In the genomic region with DNA sequence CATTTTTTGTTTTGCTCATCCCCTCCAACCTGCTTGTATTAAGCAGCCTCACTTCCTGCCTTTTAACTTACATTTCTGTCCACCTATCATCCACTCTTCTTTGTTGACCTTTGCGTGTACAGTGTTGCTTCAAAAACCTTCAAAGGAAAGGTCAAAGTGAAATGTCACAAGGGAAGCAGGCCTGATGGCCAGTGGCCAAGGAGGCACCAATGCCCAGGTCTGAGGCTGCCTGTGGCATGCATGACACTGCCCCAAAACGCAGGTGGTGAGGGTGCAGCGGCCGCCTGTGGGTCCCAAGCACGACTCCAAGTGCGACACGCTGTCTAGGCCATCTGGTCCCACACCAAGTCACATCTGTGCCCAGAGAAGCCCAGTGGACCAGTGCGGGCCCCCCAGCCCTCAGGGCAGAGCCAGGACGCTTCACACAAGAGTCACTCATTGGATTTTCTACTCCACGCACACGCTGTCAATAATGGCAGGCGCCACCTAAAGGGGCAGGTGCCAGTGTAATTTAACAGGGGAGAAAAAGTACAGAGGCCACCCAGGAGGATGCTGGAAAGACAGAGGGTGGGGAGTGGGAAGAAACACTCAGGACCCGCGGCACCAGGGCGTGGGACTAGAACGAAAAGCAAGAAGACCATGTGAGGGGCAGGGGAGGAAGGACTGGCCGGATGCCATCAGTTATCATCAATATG, we compare ENCODE assay signal across 1 cellular context.
TF ChIP-seq lines count a peak whose summit lies in the region.

No MANE protein-coding gene starts in this region.

TF ChIP-seq in HepG2, 621 proteins besides CTCF, POLR2A, EP300 and RAD21 (continued from another document and continues in another):
- TF ChIP-seq ZNF569 (CRISPR knock-in tag; IDR thresholded peaks at IDR 0.05; ENCODE audit: borderline replicate concordance) (no peak), SSRP1 (CRISPR knock-in tag; IDR thresholded peaks at IDR 0.05) (no peak), SMAD9 (CRISPR knock-in tag; IDR thresholded peaks at IDR 0.05) (no peak), ZC3H13 (CRISPR knock-in tag; IDR thresholded peaks at IDR 0.05) (no peak), SUZ12 (IDR thresholded peaks at IDR 0.05; ENCODE audit: low read depth, low read length) (no peak), CEBPB (IDR thresholded peaks at IDR 0.05; ENCODE audit: borderline replicate concordance, low read depth, low read length) (peak; percentile 45), TMF1 (CRISPR knock-in tag; IDR thresholded peaks at IDR 0.05; ENCODE audit: low read depth) (no peak), THAP11 (CRISPR knock-in tag; IDR thresholded peaks at IDR 0.05) (peak; percentile 60; the same call in 1 of the 2 replicates), ZNF460 (CRISPR knock-in tag; IDR thresholded peaks at IDR 0.05; ENCODE audit: borderline replicate concordance) (no peak), ZMYM4 (CRISPR knock-in tag; IDR thresholded peaks at IDR 0.05) (peak; percentile 65), ZEB1 (IDR thresholded peaks at IDR 0.05; ENCODE audit: insufficient replicate concordance, low read depth) (no peak), FOXC1 (CRISPR knock-in tag; IDR thresholded peaks at IDR 0.05; ENCODE audit: borderline replicate concordance) (no peak), ZMYM2 (CRISPR knock-in tag; IDR thresholded peaks at IDR 0.05) (no peak), MEF2D (CRISPR knock-in tag; IDR thresholded peaks at IDR 0.05) (no peak), RFX1 (IDR thresholded peaks at IDR 0.05) (no peak), JUN (CRISPR knock-in tag; IDR thresholded peaks at IDR 0.05) (no peak), CREM (IDR thresholded peaks at IDR 0.05) (peak; percentile 89), CREM (CRISPR knock-in tag; IDR thresholded peaks at IDR 0.05) (no peak), SNAI1 (CRISPR knock-in tag; IDR thresholded peaks at IDR 0.05; ENCODE audit: borderline replicate concordance) (no peak), KDM2A (CRISPR knock-in tag; IDR thresholded peaks at IDR 0.05; ENCODE audit: borderline replicate concordance, low read depth) (no peak), ZNF160 (CRISPR knock-in tag; IDR thresholded peaks at IDR 0.05) (no peak), FOXK1 (CRISPR knock-in tag; IDR thresholded peaks at IDR 0.05; ENCODE audit: borderline replicate concordance, low read depth) (peak; percentile 86; the same call in 1 of the 2 replicates), ZNF629 (CRISPR knock-in tag; conservative IDR thresholded peaks at IDR 0.05) (no peak), KAT7 (CRISPR knock-in tag; IDR thresholded peaks at IDR 0.05; ENCODE audit: borderline replicate concordance) (no peak), RBM39 (IDR thresholded peaks at IDR 0.05; ENCODE audit: low read depth, low read length, poor library complexity, severe bottlenecking) (no peak), ZKSCAN5 (CRISPR knock-in tag; IDR thresholded peaks at IDR 0.05) (peak; percentile 91)
- TF ChIP-seq, protein P1, sequence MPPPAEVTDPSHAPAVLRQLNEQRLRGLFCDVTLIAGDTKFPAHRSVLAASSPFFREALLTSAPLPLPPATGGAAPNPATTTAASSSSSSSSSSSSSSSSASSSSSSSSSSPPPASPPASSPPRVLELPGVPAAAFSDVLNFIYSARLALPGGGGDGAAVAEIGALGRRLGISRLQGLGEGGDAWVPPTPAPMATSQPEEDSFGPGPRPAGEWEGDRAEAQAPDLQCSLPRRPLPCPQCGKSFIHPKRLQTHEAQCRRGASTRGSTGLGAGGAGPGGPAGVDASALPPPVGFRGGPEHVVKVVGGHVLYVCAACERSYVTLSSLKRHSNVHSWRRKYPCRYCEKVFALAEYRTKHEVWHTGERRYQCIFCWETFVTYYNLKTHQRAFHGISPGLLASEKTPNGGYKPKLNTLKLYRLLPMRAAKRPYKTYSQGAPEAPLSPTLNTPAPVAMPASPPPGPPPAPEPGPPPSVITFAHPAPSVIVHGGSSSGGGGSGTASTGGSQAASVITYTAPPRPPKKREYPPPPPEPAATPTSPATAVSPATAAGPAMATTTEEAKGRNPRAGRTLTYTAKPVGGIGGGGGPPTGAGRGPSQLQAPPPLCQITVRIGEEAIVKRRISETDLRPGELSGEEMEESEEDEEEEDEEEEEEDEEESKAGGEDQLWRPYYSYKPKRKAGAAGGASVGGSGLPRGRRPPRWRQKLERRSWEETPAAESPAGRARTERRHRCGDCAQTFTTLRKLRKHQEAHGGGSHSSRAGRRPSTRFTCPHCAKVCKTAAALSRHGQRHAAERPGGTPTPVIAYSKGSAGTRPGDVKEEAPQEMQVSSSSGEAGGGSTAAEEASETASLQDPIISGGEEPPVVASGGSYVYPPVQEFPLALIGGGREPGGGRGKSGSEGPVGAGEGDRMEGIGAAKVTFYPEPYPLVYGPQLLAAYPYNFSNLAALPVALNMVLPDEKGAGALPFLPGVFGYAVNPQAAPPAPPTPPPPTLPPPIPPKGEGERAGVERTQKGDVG (CRISPR knock-in tag; IDR thresholded peaks at IDR 0.05; ENCODE audit: borderline replicate concordance): peak; percentile 63; the same call in 1 of the 2 replicates
- TF ChIP-seq, protein P2, sequence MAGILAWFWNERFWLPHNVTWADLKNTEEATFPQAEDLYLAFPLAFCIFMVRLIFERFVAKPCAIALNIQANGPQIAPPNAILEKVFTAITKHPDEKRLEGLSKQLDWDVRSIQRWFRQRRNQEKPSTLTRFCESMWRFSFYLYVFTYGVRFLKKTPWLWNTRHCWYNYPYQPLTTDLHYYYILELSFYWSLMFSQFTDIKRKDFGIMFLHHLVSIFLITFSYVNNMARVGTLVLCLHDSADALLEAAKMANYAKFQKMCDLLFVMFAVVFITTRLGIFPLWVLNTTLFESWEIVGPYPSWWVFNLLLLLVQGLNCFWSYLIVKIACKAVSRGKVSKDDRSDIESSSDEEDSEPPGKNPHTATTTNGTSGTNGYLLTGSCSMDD (CRISPR knock-in tag; IDR thresholded peaks at IDR 0.05): no peak
- TF ChIP-seq, protein P3, sequence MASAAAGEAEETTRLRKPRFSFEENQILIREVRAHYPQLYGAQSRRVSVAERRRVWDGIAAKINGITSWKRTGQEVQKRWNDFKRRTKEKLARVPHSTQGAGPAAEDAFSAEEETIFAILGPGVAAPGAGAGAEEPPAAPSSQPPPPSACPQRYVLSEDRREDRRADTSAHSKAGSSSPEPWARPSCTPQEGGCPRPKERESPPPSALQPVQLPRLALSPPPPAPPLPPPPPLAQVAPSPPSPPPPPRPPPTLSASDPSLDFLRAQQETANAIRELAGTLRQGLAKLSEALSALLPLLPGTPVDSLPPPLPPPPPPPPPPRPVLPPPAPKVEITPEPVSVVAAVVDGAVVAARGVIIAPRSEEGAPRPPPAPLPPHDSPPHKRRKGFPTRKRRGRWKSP (CRISPR knock-in tag; IDR thresholded peaks at IDR 0.05): no peak
- TF ChIP-seq, protein P4, sequence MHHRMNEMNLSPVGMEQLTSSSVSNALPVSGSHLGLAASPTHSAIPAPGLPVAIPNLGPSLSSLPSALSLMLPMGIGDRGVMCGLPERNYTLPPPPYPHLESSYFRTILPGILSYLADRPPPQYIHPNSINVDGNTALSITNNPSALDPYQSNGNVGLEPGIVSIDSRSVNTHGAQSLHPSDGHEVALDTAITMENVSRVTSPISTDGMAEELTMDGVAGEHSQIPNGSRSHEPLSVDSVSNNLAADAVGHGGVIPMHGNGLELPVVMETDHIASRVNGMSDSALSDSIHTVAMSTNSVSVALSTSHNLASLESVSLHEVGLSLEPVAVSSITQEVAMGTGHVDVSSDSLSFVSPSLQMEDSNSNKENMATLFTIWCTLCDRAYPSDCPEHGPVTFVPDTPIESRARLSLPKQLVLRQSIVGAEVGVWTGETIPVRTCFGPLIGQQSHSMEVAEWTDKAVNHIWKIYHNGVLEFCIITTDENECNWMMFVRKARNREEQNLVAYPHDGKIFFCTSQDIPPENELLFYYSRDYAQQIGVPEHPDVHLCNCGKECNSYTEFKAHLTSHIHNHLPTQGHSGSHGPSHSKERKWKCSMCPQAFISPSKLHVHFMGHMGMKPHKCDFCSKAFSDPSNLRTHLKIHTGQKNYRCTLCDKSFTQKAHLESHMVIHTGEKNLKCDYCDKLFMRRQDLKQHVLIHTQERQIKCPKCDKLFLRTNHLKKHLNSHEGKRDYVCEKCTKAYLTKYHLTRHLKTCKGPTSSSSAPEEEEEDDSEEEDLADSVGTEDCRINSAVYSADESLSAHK (CRISPR knock-in tag; IDR thresholded peaks at IDR 0.05; ENCODE audit: borderline replicate concordance): no peak
- TF ChIP-seq, protein P5, sequence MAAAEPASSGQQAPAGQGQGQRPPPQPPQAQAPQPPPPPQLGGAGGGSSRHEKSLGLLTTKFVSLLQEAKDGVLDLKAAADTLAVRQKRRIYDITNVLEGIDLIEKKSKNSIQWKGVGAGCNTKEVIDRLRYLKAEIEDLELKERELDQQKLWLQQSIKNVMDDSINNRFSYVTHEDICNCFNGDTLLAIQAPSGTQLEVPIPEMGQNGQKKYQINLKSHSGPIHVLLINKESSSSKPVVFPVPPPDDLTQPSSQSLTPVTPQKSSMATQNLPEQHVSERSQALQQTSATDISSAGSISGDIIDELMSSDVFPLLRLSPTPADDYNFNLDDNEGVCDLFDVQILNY (CRISPR knock-in tag; conservative IDR thresholded peaks at IDR 0.05): no peak
- TF ChIP-seq, protein P6, sequence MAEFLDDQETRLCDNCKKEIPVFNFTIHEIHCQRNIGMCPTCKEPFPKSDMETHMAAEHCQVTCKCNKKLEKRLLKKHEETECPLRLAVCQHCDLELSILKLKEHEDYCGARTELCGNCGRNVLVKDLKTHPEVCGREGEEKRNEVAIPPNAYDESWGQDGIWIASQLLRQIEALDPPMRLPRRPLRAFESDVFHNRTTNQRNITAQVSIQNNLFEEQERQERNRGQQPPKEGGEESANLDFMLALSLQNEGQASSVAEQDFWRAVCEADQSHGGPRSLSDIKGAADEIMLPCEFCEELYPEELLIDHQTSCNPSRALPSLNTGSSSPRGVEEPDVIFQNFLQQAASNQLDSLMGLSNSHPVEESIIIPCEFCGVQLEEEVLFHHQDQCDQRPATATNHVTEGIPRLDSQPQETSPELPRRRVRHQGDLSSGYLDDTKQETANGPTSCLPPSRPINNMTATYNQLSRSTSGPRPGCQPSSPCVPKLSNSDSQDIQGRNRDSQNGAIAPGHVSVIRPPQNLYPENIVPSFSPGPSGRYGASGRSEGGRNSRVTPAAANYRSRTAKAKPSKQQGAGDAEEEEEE (CRISPR knock-in tag; IDR thresholded peaks at IDR 0.05; ENCODE audit: borderline replicate concordance): no peak
- TF ChIP-seq, protein P7, sequence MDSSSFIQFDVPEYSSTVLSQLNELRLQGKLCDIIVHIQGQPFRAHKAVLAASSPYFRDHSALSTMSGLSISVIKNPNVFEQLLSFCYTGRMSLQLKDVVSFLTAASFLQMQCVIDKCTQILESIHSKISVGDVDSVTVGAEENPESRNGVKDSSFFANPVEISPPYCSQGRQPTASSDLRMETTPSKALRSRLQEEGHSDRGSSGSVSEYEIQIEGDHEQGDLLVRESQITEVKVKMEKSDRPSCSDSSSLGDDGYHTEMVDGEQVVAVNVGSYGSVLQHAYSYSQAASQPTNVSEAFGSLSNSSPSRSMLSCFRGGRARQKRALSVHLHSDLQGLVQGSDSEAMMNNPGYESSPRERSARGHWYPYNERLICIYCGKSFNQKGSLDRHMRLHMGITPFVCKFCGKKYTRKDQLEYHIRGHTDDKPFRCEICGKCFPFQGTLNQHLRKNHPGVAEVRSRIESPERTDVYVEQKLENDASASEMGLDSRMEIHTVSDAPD (CRISPR knock-in tag; IDR thresholded peaks at IDR 0.05): no peak
- TF ChIP-seq, protein P8, sequence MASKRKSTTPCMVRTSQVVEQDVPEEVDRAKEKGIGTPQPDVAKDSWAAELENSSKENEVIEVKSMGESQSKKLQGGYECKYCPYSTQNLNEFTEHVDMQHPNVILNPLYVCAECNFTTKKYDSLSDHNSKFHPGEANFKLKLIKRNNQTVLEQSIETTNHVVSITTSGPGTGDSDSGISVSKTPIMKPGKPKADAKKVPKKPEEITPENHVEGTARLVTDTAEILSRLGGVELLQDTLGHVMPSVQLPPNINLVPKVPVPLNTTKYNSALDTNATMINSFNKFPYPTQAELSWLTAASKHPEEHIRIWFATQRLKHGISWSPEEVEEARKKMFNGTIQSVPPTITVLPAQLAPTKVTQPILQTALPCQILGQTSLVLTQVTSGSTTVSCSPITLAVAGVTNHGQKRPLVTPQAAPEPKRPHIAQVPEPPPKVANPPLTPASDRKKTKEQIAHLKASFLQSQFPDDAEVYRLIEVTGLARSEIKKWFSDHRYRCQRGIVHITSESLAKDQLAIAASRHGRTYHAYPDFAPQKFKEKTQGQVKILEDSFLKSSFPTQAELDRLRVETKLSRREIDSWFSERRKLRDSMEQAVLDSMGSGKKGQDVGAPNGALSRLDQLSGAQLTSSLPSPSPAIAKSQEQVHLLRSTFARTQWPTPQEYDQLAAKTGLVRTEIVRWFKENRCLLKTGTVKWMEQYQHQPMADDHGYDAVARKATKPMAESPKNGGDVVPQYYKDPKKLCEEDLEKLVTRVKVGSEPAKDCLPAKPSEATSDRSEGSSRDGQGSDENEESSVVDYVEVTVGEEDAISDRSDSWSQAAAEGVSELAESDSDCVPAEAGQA (IDR thresholded peaks at IDR 0.05; ENCODE audit: low read depth): no peak
- TF ChIP-seq, protein P8 (CRISPR knock-in tag; IDR thresholded peaks at IDR 0.05; ENCODE audit: borderline replicate concordance): no peak
- TF ChIP-seq, protein P9, sequence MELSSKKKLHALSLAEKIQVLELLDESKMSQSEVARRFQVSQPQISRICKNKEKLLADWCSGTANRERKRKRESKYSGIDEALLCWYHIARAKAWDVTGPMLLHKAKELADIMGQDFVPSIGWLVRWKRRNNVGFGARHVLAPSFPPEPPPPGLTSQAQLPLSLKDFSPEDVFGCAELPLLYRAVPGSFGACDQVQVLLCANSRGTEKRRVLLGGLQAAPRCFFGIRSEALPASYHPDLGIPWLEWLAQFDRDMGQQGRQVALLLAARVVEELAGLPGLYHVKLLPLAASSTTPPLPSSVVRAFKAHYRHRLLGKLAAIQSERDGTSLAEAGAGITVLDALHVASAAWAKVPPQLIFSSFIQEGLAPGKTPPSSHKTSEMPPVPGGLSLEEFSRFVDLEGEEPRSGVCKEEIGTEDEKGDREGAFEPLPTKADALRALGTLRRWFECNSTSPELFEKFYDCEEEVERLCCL (CRISPR knock-in tag; IDR thresholded peaks at IDR 0.05; ENCODE audit: borderline replicate concordance): no peak
- TF ChIP-seq, protein P10, sequence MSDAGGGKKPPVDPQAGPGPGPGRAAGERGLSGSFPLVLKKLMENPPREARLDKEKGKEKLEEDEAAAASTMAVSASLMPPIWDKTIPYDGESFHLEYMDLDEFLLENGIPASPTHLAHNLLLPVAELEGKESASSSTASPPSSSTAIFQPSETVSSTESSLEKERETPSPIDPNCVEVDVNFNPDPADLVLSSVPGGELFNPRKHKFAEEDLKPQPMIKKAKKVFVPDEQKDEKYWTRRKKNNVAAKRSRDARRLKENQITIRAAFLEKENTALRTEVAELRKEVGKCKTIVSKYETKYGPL (CRISPR knock-in tag; IDR thresholded peaks at IDR 0.05): no peak
